ENCODE assay signal across 8 cellular contexts in genomic region chr7:100673302-100673941, GRCh38. TPM values are rescaled to one million over a fixed set of nuclear protein-coding genes. Genes with fewer than 3 reads are reported as not detected.
DNase-seq lines count a peak whose midpoint lies in the region; ATAC-seq and TF ChIP-seq lines count a peak whose summit lies in the region.

Gene GNB2, plus strand, starts transcription at chr7:100673740. Its CDS starts 2,526 bp downstream, at chr7:100676266.

- H3K4me1 Mint-ChIP-seq in T-helper 17 cell, result peaks cover 26% of the 10 kb centered on the region

- H3K4me3 Mint-ChIP-seq in T-helper 17 cell, result peak within 1 kb of the TSS; percentile 98

- no peaks in the 10 kb centered on the region for H3K27me3 ChIP-seq in left ventricle myocardium inferior (ENCODE audit: low read depth)
- no peaks in the 10 kb centered on the region for H3K27me3 ChIP-seq in prostate gland (replicated peaks; ENCODE audit: insufficient read depth)

- H3K36me3 ChIP-seq in left ventricle myocardium inferior (peaks cover 21% of the 10 kb centered on the region), prostate gland (peaks cover 5 to 10% of the 10 kb centered on the region in 2 donors), urinary bladder (ENCODE audit: insufficient read depth) (peaks cover 2% of the 10 kb centered on the region)

- peak; percentile 65 for ATAC-seq in HG02885 (IDR thresholded peaks at IDR 0.05; ENCODE audit: poor library complexity, unreplicated experiment)
- peak; percentile 62 for ATAC-seq in T-helper 17 cell

- TF ChIP-seq POLR2A in prostate gland (IDR thresholded peaks at IDR 0.05), result peak; percentile 88

- WGBS in prostate gland, result under 1% methylated on average over 53 of the region's 65 CpGs
- under 1% methylated on average over 65 of the region's 65 CpGs for WGBS in urinary bladder

- in situ Hi-C loops in GM13977 (cut with MboI; ENCODE audit: low pct_unique_long_range_greater_than_20kb, low sequenced_read_pairs, unreplicated experiment), result no loop called here

- TF ChIP-seq CTCF in GM13977 (IDR thresholded peaks at IDR 0.05; ENCODE audit: extremely low read depth, insufficient read depth, missing control alignments), result no peak
- no peak for TF ChIP-seq CTCF in left ventricle myocardium inferior (IDR thresholded peaks at IDR 0.05; ENCODE audit: borderline replicate concordance)
- peak in 2 of 4 experiments; percentile 13 to 17 for TF ChIP-seq CTCF in prostate gland (IDR thresholded peaks at IDR 0.05)

- peak within 1 kb of the TSS; percentile 99 for H3K4me3 ChIP-seq in left ventricle myocardium inferior
- peak within 1 kb of the TSS; percentile 98 to 99 for H3K4me3 ChIP-seq in prostate gland
- H3K4me3 ChIP-seq in urinary bladder (ENCODE audit: low read depth, low read length), result peak within 1 kb of the TSS; percentile 90

- H3K27me3 Mint-ChIP-seq in T-helper 17 cell, result no peaks in the 10 kb centered on the region

- intact Hi-C loops in left ventricle myocardium inferior (cut with micrococcal nuclease) (no loop called here), prostate gland (cut with DNase I) (loop anchor here (2.0 to 10.0 kb wide), 2 partner anchors 61 to 199 kb away; partner anchors contain the start of genes MOSPD3 and TSC22D4)

- H3K9me3 ChIP-seq in T-helper 17 cell (ENCODE audit: control insufficient read depth, low read length, poor library complexity, severe bottlenecking) (no peaks in the 10 kb centered on the region), left ventricle myocardium inferior (replicated peaks) (no peaks in the 10 kb centered on the region), prostate gland (no peaks in the 10 kb centered on the region)

- H3K4me1 ChIP-seq in left ventricle myocardium inferior (peaks cover 49% of the 10 kb centered on the region), prostate gland (replicated peaks) (peaks cover 4% of the 10 kb centered on the region), urinary bladder (ENCODE audit: insufficient read depth) (no peaks in the 10 kb centered on the region)

- DNase-seq in GM13977 (ENCODE audit: low spot score), result peak; percentile 97
- DNase-seq in NCI-H1694 treated with DMSO at 0.1 percent for 48 hours (lab: John Stamatoyannopoulos, UW), result peak; percentile 95
- DNase-seq in T-helper 17 cell, result peak; percentile 91 to 95 (median 95)
- peak; percentile 45 to 100 (median 97) for DNase-seq in amygdala (lab: John Stamatoyannopoulos, UW)
- DNase-seq in left ventricle myocardium inferior, result peak; percentile 99
- DNase-seq in prostate gland (ENCODE audit: low spot score), result peak; percentile 99

- H3K27ac Mint-ChIP-seq in T-helper 17 cell, result peak within 1 kb of the TSS; percentile 95

- peak within 1 kb of the TSS; percentile 99 for H3K27ac ChIP-seq in left ventricle myocardium inferior (replicated peaks)
- peak within 1 kb of the TSS; percentile 99 for H3K27ac ChIP-seq in prostate gland
- peak within 1 kb of the TSS; percentile 95 for H3K27ac ChIP-seq in urinary bladder (ENCODE audit: low read depth)

- H3K36me3 Mint-ChIP-seq in T-helper 17 cell (ENCODE audit: low read depth), result peaks cover 4% of the 10 kb centered on the region

RNA-seq across cellular contexts. Expression of gene GNB2, which starts in this region (rescaled TPM):
- 100 to 1,000 TPM; 140 to 161 TPM for total RNA-seq in T-helper 17 cell
- total RNA-seq in left ventricle myocardium inferior, result 98.3 TPM
- 100 to 1,000 TPM; 376 to 417 TPM for total RNA-seq in prostate gland
- total RNA-seq in urinary bladder, result 51.2 TPM
- 279 TPM for polyA plus RNA-seq in urinary bladder

Comparison
In these comparisons a context has a peak if more than half of its experiments do, and no peak if none do; other contexts are left out.
1. Peak in every context shown above with its lines: DNase-seq, ATAC-seq, H3K4me3 ChIP-seq and H3K27ac ChIP-seq.